In genomic region chr9:117825609-117826347, GRCh38 we compare ENCODE assay signal across 8 cellular contexts.
DNase-seq lines count a peak whose midpoint lies in the region; ATAC-seq and TF ChIP-seq lines count a peak whose summit lies in the region.

No MANE protein-coding gene starts in this region.

- peaks cover 18% of the 10 kb centered on the region for H3K9me3 Mint-ChIP-seq in activated CD8-positive, alpha-beta T cell treated with anti-CD3 and anti-CD28 coated beads, Interleukin-2, amount 10 ng/mL, durations not matched to agents 7 days and 5 days (ENCODE audit: insufficient read depth)
- no peaks in the 10 kb centered on the region for H3K9me3 Mint-ChIP-seq in endothelial cell (ENCODE audit: unreplicated experiment)

- peak overlapping the region; percentile 22 for H3K4me3 Mint-ChIP-seq in activated CD8-positive, alpha-beta T cell treated with anti-CD3 and anti-CD28 coated beads, Interleukin-2, amount 10 ng/mL, durations not matched to agents 7 days and 5 days
- no peak overlapping the region for H3K4me3 Mint-ChIP-seq in endothelial cell (ENCODE audit: unreplicated experiment)

- ATAC-seq in GM19467 (IDR thresholded peaks at IDR 0.05; ENCODE audit: unreplicated experiment) (peak; percentile 99), HG03520 (IDR thresholded peaks at IDR 0.05; ENCODE audit: unreplicated experiment) (peak; percentile 98)
- ATAC-seq in activated CD8-positive, alpha-beta T cell treated with anti-CD3 and anti-CD28 coated beads, Interleukin-2, amount 10 ng/mL, durations not matched to agents 7 days and 5 days, result peak; percentile 93

- no peak for TF ChIP-seq CTCF in endothelial cell (IDR thresholded peaks at IDR 0.05; ENCODE audit: unreplicated experiment)

- no peaks in the 10 kb centered on the region for H3K36me3 Mint-ChIP-seq in activated CD8-positive, alpha-beta T cell treated with anti-CD3 and anti-CD28 coated beads, Interleukin-2, amount 10 ng/mL, durations not matched to agents 7 days and 5 days (ENCODE audit: low read depth)
- H3K36me3 Mint-ChIP-seq in endothelial cell (ENCODE audit: low read depth, unreplicated experiment), result no peaks in the 10 kb centered on the region

- POLR2A ChIA-PET in activated CD8-positive, alpha-beta T cell treated with anti-CD3 and anti-CD28 coated beads, Interleukin-2, amount 10 ng/mL, durations not matched to agents 7 days and 5 days (lab: Charles Lee), result no interaction called here

- CTCF ChIA-PET in activated CD8-positive, alpha-beta T cell treated with anti-CD3 and anti-CD28 coated beads, Interleukin-2, amount 10 ng/mL, durations not matched to agents 7 days and 5 days (lab: Charles Lee), result no interaction called here

- peaks cover 26% of the 10 kb centered on the region for H3K4me1 Mint-ChIP-seq in activated CD8-positive, alpha-beta T cell treated with anti-CD3 and anti-CD28 coated beads, Interleukin-2, amount 10 ng/mL, durations not matched to agents 7 days and 5 days (ENCODE audit: low read depth)
- H3K4me1 Mint-ChIP-seq in endothelial cell (ENCODE audit: unreplicated experiment), result no peaks in the 10 kb centered on the region

- peak overlapping the region; percentile 78 for H3K27ac Mint-ChIP-seq in activated CD8-positive, alpha-beta T cell treated with anti-CD3 and anti-CD28 coated beads, Interleukin-2, amount 10 ng/mL, durations not matched to agents 7 days and 5 days
- no peak overlapping the region for H3K27ac Mint-ChIP-seq in endothelial cell (ENCODE audit: unreplicated experiment)

- peaks cover 38% of the 10 kb centered on the region for H3K27me3 Mint-ChIP-seq in activated CD8-positive, alpha-beta T cell treated with anti-CD3 and anti-CD28 coated beads, Interleukin-2, amount 10 ng/mL, durations not matched to agents 7 days and 5 days (ENCODE audit: low read depth)
- peaks cover 3% of the 10 kb centered on the region for H3K27me3 Mint-ChIP-seq in endothelial cell (ENCODE audit: unreplicated experiment)

- peak; percentile 53 for DNase-seq in Ammon's horn (ENCODE audit: low spot score)
- DNase-seq in activated CD8-positive, alpha-beta T cell treated with anti-CD3 and anti-CD28 coated beads, Interleukin-2, amount 10 ng/mL, durations not matched to agents 7 days and 5 days, result peak; percentile 80
- peak; percentile 12 for DNase-seq in stimulated activated CD4-positive, alpha-beta T cell treated with anti-CD3 and anti-CD28 coated beads, Interleukin-2, amount 100 ng/mL, for 4 hours (ENCODE audit: low read depth)
- DNase-seq in D341Med (ENCODE audit: low spot score), result no peak
- no peak for DNase-seq in GOT3 (lab: John Stamatoyannopoulos, UW)
- DNase-seq in endothelial cell (ENCODE audit: low spot score), result no peak

Comparison
In these comparisons a context has a peak if more than half of its experiments do, and no peak if none do; other contexts are left out.
1. DNase-seq: peak in Ammon's horn (single experiment), activated CD8-positive, alpha-beta T cell treated with anti-CD3 and anti-CD28 coated beads, Interleukin-2, amount 10 ng/mL, durations not matched to agents 7 days and 5 days (single experiment) and stimulated activated CD4-positive, alpha-beta T cell treated with anti-CD3 and anti-CD28 coated beads, Interleukin-2, amount 100 ng/mL, for 4 hours (single experiment); none in D341Med (single experiment), GOT3 (single experiment) and endothelial cell (single experiment).
2. Peak in every context shown above with its lines, with median percentiles within 50 percentile points of each other: ATAC-seq.